39 cellular contexts compared by ENCODE assay signal in the genomic region with DNA sequence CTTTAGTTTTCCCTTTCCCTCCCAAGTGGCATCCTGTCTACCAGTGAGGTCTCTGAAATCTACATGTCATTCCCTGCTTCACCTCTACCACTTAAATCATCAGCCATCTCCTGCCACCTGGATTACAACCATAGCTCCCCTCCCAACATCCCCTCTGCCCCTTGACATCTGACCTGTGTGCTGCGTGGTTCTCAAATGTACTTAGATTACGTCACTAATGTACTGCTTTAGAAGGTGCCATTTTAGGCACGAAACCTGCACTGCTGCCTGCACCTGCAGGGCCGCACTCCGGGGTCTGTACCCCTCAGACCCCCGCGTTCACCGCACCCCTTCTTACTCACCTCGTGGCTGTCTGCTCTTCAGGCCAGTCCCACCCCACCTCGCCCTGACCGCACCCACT.
"Had no signal": no experiment of that assay in that cellular context is flagged by ENCODE, and none has a peak within 500 bp of the region (broad histone marks: within the 10 kb centered on the region; RNA-seq: fewer than 3 reads in every experiment).

No MANE protein-coding gene starts in this region.

- H3K9me3 ChIP-seq: adrenal gland, ascending aorta, body of pancreas, breast epithelium had no signal

- H3K9me3 Mint-ChIP-seq: activated naive CD4-positive, alpha-beta T cell treated with anti-CD3 and anti-CD28 coated beads for 36 hours; activated naive CD4-positive, alpha-beta T cell treated with anti-CD3 and anti-CD28 coated beads, Interleukin-2, amount 10 ng/mL, durations not matched to agents 7 days and 5 days; activated naive CD4-positive, alpha-beta T cell treated with anti-CD3 and anti-CD28 coated beads, Interleukin-2, amount 50 U/mL, for 24 hours; activated naive CD4-positive, alpha-beta T cell treated with anti-CD3 and anti-CD28 coated beads, Interleukin-2, amount 50 U/mL, for 72 hours; activated naive CD8-positive, alpha-beta T cell treated with anti-CD3 and anti-CD28 coated beads for 36 hours; activated naive CD8-positive, alpha-beta T cell treated with anti-CD3 and anti-CD28 coated beads, Interleukin-2, amount 10 ng/mL, durations not matched to agents 7 days and 5 days; activated naive CD8-positive, alpha-beta T cell treated with anti-CD3 and anti-CD28 coated beads, Interleukin-2, amount 50 U/mL, for 24 hours; activated T-cell treated with anti-CD3 and anti-CD28 coated beads, Interleukin-2, amount 50 U/mL, for 24 hours; activated T-cell treated with anti-CD3 and anti-CD28 coated beads, Interleukin-2, amount 50 U/mL, for 4 hours; activated T-cell treated with anti-CD3 and anti-CD28 coated beads, Interleukin-2, amount 50 U/mL, for 72 hours; activated T-helper 1 cell treated with anti-CD3 and anti-CD28 coated beads, Interleukin-12 subunit alpha, Interleukin-12 subunit beta, Interleukin-2, Interleukin-4 antibody, amounts not matched to agents 30 ng/mL and 10 ng/mL and 1 ng/mL, durations not matched to agents 14 hours and 24 hours and 36 hours; activated T-helper 17 cell treated with anti-CD3 and anti-CD28 coated beads, Interleukin-2, amount 50 U/mL, for 72 hours; activated T-helper 2 cell treated with anti-CD3 and anti-CD28 coated beads, Interferon-gamma antibody, Interleukin-2, Interleukin-4, amounts not matched to agents 10 μg/mL and 5 μg/mL and 100 μg/mL, durations not matched to agents 14 hours and 24 hours and 36 hours; brain; central memory CD8-positive, alpha-beta T cell had no signal

- H3K4me3 Mint-ChIP-seq: activated naive CD4-positive, alpha-beta T cell treated with anti-CD3 and anti-CD28 coated beads for 36 hours; activated naive CD4-positive, alpha-beta T cell treated with anti-CD3 and anti-CD28 coated beads, Interleukin-2, amount 10 ng/mL, durations not matched to agents 7 days and 5 days; activated naive CD4-positive, alpha-beta T cell treated with anti-CD3 and anti-CD28 coated beads, Interleukin-2, amount 50 U/mL, for 24 hours; activated naive CD8-positive, alpha-beta T cell; activated naive CD8-positive, alpha-beta T cell treated with anti-CD3 and anti-CD28 coated beads for 36 hours; activated naive CD8-positive, alpha-beta T cell treated with anti-CD3 and anti-CD28 coated beads, Interleukin-2, amount 10 ng/mL, durations not matched to agents 7 days and 5 days; activated naive CD8-positive, alpha-beta T cell treated with anti-CD3 and anti-CD28 coated beads, Interleukin-2, amount 50 U/mL, for 24 hours; activated T-cell treated with anti-CD3 and anti-CD28 coated beads, Interleukin-2, amount 50 U/mL, for 24 hours; activated T-cell treated with anti-CD3 and anti-CD28 coated beads, Interleukin-2, amount 50 U/mL, for 4 hours; activated T-cell treated with anti-CD3 and anti-CD28 coated beads, Interleukin-2, amount 50 U/mL, for 72 hours; activated T-helper 1 cell treated with anti-CD3 and anti-CD28 coated beads, Interleukin-12 subunit alpha, Interleukin-12 subunit beta, Interleukin-2, Interleukin-4 antibody, amounts not matched to agents 30 ng/mL and 10 ng/mL and 1 ng/mL, durations not matched to agents 14 hours and 24 hours and 36 hours; activated T-helper 17 cell treated with anti-CD3 and anti-CD28 coated beads, Interleukin-2, amount 50 U/mL, for 72 hours; brain; central memory CD8-positive, alpha-beta T cell had no signal

- H3K4me3 ChIP-seq: adrenal gland, ascending aorta, body of pancreas, breast epithelium, cardiac muscle cell had no signal

- ATAC-seq: activated naive CD4-positive, alpha-beta T cell treated with anti-CD3 and anti-CD28 coated beads, Interleukin-2, amount 50 U/mL, for 72 hours; activated naive CD8-positive, alpha-beta T cell treated with anti-CD3 and anti-CD28 coated beads, Interleukin-2, amount 50 U/mL, for 24 hours; activated T-cell treated with anti-CD3 and anti-CD28 coated beads, Interleukin-2, amount 50 U/mL, for 4 hours; activated T-cell treated with anti-CD3 and anti-CD28 coated beads, Interleukin-2, amount 50 U/mL, for 72 hours; activated T-helper 17 cell treated with anti-CD3 and anti-CD28 coated beads, Interleukin-2, amount 50 U/mL, for 72 hours; body of pancreas had no signal

- H3K4me1 ChIP-seq: adrenal gland, ascending aorta, body of pancreas, breast epithelium had no signal

- H3K27ac Mint-ChIP-seq: activated naive CD4-positive, alpha-beta T cell treated with anti-CD3 and anti-CD28 coated beads for 36 hours; activated naive CD4-positive, alpha-beta T cell treated with anti-CD3 and anti-CD28 coated beads, Interleukin-2, amount 10 ng/mL, durations not matched to agents 7 days and 5 days; activated naive CD4-positive, alpha-beta T cell treated with anti-CD3 and anti-CD28 coated beads, Interleukin-2, amount 50 U/mL, for 24 hours; activated naive CD4-positive, alpha-beta T cell treated with anti-CD3 and anti-CD28 coated beads, Interleukin-2, amount 50 U/mL, for 72 hours; activated naive CD8-positive, alpha-beta T cell; activated naive CD8-positive, alpha-beta T cell treated with anti-CD3 and anti-CD28 coated beads for 36 hours; activated naive CD8-positive, alpha-beta T cell treated with anti-CD3 and anti-CD28 coated beads, Interleukin-2, amount 10 ng/mL, durations not matched to agents 7 days and 5 days; activated naive CD8-positive, alpha-beta T cell treated with anti-CD3 and anti-CD28 coated beads, Interleukin-2, amount 50 U/mL, for 24 hours; activated T-cell treated with anti-CD3 and anti-CD28 coated beads, Interleukin-2, amount 50 U/mL, for 24 hours; activated T-cell treated with anti-CD3 and anti-CD28 coated beads, Interleukin-2, amount 50 U/mL, for 72 hours; activated T-helper 1 cell treated with anti-CD3 and anti-CD28 coated beads, Interleukin-12 subunit alpha, Interleukin-12 subunit beta, Interleukin-2, Interleukin-4 antibody, amounts not matched to agents 30 ng/mL and 10 ng/mL and 1 ng/mL, durations not matched to agents 14 hours and 24 hours and 36 hours; activated T-helper 17 cell treated with anti-CD3 and anti-CD28 coated beads, Interleukin-2, amount 50 U/mL, for 72 hours; activated T-helper 2 cell treated with anti-CD3 and anti-CD28 coated beads, Interferon-gamma antibody, Interleukin-2, Interleukin-4, amounts not matched to agents 10 μg/mL and 5 μg/mL and 100 μg/mL, durations not matched to agents 14 hours and 24 hours and 36 hours; brain had no signal

- H3K36me3 ChIP-seq: adrenal gland, ascending aorta, brain microvascular endothelial cell, breast epithelium, cardiac muscle cell had no signal

- H3K36me3 Mint-ChIP-seq: activated naive CD4-positive, alpha-beta T cell treated with anti-CD3 and anti-CD28 coated beads, Interleukin-2, amount 10 ng/mL, durations not matched to agents 7 days and 5 days; activated naive CD4-positive, alpha-beta T cell treated with anti-CD3 and anti-CD28 coated beads, Interleukin-2, amount 50 U/mL, for 24 hours; activated naive CD4-positive, alpha-beta T cell treated with anti-CD3 and anti-CD28 coated beads, Interleukin-2, amount 50 U/mL, for 72 hours; activated naive CD8-positive, alpha-beta T cell; activated naive CD8-positive, alpha-beta T cell treated with anti-CD3 and anti-CD28 coated beads for 36 hours; activated naive CD8-positive, alpha-beta T cell treated with anti-CD3 and anti-CD28 coated beads, Interleukin-2, amount 10 ng/mL, durations not matched to agents 7 days and 5 days; brain had no signal

- FAIRE-seq: astrocyte, bronchial epithelial cell had no signal

- DNase-seq: activated effector memory CD4-positive, alpha-beta T cell treated with anti-CD3 and anti-CD28 coated beads, Interleukin-2, amount 50 U/mL, for 16 hours; activated effector memory CD4-positive, alpha-beta T cell treated with Interleukin-2 at 50 U/mL for 16 hours; activated gamma-delta T cell; activated gamma-delta T cell treated with Interleukin-2 at 50 U/mL for 16 hours; activated naive CD4-positive, alpha-beta T cell; activated naive CD4-positive, alpha-beta T cell treated with anti-CD3 and anti-CD28 coated beads for 36 hours; activated naive CD4-positive, alpha-beta T cell treated with anti-CD3 and anti-CD28 coated beads, Interleukin-2, amount 10 ng/mL, durations not matched to agents 7 days and 5 days; activated naive CD4-positive, alpha-beta T cell treated with anti-CD3 and anti-CD28 coated beads, Interleukin-2, amount 50 U/mL, for 16 hours; activated naive CD4-positive, alpha-beta T cell treated with Interleukin-2 at 50 U/mL for 16 hours; activated naive CD8-positive, alpha-beta T cell treated with anti-CD3 and anti-CD28 coated beads for 36 hours; activated naive CD8-positive, alpha-beta T cell treated with anti-CD3 and anti-CD28 coated beads, Interleukin-2, amount 10 ng/mL, durations not matched to agents 7 days and 5 days; activated naive CD8-positive, alpha-beta T cell treated with anti-CD3 and anti-CD28 coated beads, Interleukin-2, amount 50 U/mL, for 24 hours; activated T-cell treated with anti-CD3 and anti-CD28 coated beads, Interleukin-2, amount 50 U/mL, for 1 hour; activated T-cell treated with anti-CD3 and anti-CD28 coated beads, Interleukin-2, amount 50 U/mL, for 24 hours; activated T-cell treated with anti-CD3 and anti-CD28 coated beads, Interleukin-2, amount 50 U/mL, for 4 hours; activated T-cell treated with anti-CD3 and anti-CD28 coated beads, Interleukin-2, amount 50 U/mL, for 48 hours; activated T-cell treated with anti-CD3 and anti-CD28 coated beads, Interleukin-2, amount 50 U/mL, for 72 hours; adrenal gland; amniotic stem cell; amygdala; anterior cingulate cortex; body of pancreas; brain microvascular endothelial cell; caudate nucleus; central memory CD4-positive, alpha-beta T cell; cerebellar nuclear complex had no signal

- H3K4me1 Mint-ChIP-seq: activated naive CD4-positive, alpha-beta T cell treated with anti-CD3 and anti-CD28 coated beads, Interleukin-2, amount 10 ng/mL, durations not matched to agents 7 days and 5 days; activated naive CD4-positive, alpha-beta T cell treated with anti-CD3 and anti-CD28 coated beads, Interleukin-2, amount 50 U/mL, for 24 hours; activated naive CD8-positive, alpha-beta T cell treated with anti-CD3 and anti-CD28 coated beads for 36 hours; activated naive CD8-positive, alpha-beta T cell treated with anti-CD3 and anti-CD28 coated beads, Interleukin-2, amount 10 ng/mL, durations not matched to agents 7 days and 5 days; activated naive CD8-positive, alpha-beta T cell treated with anti-CD3 and anti-CD28 coated beads, Interleukin-2, amount 50 U/mL, for 24 hours; activated T-helper 17 cell treated with anti-CD3 and anti-CD28 coated beads, Interleukin-2, amount 50 U/mL, for 72 hours; central memory CD8-positive, alpha-beta T cell had no signal

- H3K27me3 ChIP-seq: adrenal gland, ascending aorta, body of pancreas, brain microvascular endothelial cell, cardiac muscle cell had no signal

- H3K27me3 Mint-ChIP-seq: activated naive CD4-positive, alpha-beta T cell treated with anti-CD3 and anti-CD28 coated beads, Interleukin-2, amount 10 ng/mL, durations not matched to agents 7 days and 5 days; activated naive CD8-positive, alpha-beta T cell; activated naive CD8-positive, alpha-beta T cell treated with anti-CD3 and anti-CD28 coated beads for 36 hours; activated naive CD8-positive, alpha-beta T cell treated with anti-CD3 and anti-CD28 coated beads, Interleukin-2, amount 10 ng/mL, durations not matched to agents 7 days and 5 days; activated naive CD8-positive, alpha-beta T cell treated with anti-CD3 and anti-CD28 coated beads, Interleukin-2, amount 50 U/mL, for 24 hours; activated T-cell treated with anti-CD3 and anti-CD28 coated beads, Interleukin-2, amount 50 U/mL, for 24 hours; brain; central memory CD8-positive, alpha-beta T cell had no signal

- H3K27ac ChIP-seq: adrenal gland, ascending aorta, body of pancreas, brain microvascular endothelial cell, breast epithelium, cardiac muscle cell had no signal
